ENCODE assay signal across 13 cellular contexts in the genomic region with DNA sequence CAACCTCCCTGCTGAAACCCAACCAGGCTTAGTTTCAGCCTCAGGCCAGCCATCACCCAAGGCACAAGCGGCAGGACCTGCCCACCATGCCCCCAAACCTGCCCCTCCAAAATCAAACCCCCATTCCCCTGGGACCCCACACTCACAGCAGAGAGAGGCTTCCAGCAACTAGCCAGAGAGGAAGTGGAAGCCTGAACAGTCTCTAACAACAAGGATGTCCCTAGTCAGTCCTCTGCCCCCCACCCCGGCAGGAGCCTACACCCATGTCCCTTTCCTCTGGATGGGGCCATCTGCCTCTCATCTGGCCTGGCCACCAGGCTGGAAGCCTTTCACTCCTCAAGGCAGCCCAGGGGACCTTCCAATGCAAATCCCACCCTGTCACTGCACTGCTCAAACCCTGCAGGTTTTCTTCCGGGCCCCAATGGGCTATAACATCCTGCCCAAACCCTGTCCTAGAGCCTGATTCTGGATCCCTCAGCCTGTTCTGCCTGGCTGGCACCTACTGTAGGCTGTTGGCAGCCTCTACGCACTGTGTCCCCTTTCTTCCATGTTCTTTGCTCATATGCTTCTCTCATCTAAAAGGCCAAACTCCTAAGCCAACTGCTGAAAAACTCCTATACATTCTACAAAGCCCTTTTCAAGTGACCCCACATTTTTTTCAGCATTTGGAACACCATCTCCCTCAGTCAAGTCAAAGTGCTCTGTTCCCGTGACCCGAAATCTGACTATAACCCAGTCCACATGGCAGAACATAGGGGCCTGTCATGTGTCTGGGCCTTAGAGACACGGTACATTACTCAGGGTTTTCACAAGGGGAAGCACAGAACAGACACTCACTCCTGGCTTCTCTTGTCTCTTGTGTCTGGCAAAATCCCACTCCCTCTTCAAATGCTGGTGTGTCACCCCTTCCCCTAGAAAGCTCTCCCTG.
DNase-seq lines count a peak whose midpoint lies in the region; ATAC-seq, FAIRE-seq and TF ChIP-seq lines count a peak whose summit lies in the region.
"Had no signal": no experiment of that assay in that cellular context is flagged by ENCODE, and none has a peak within 500 bp of the region (broad histone marks: within the 10 kb centered on the region; RNA-seq: fewer than 3 reads in every experiment).

No MANE protein-coding gene starts in this region.

- no peak overlapping the region for H2BK5ac ChIP-seq in H9 (ENCODE audit: insufficient read length, low read length)

- no peak overlapping the region for H3K56ac ChIP-seq in H9 (ENCODE audit: insufficient read length, low read depth, low read length)

- peaks cover 34% of the 10 kb centered on the region for H3F3A ChIP-seq in smooth muscle cell (ENCODE audit: low read depth)

- H3K9ac ChIP-seq in H9 (ENCODE audit: extremely low read depth, insufficient read length, low read length) (no peak overlapping the region), mammary epithelial cell (ENCODE audit: insufficient read depth, low read length) (no peak overlapping the region), kidney (ENCODE audit: low read length in 2 of 2) (peak overlapping the region; percentile 17 to 27), smooth muscle cell (ENCODE audit: low read depth) (peak overlapping the region; percentile 29)

- peak overlapping the region; percentile 13; the same call in 1 of the 2 replicates for H3K14ac ChIP-seq in H9 (ENCODE audit: insufficient read depth, low read length)

- dilution Hi-C loops in mammary epithelial cell (cut with HindIII; ENCODE audit: low sequenced_read_pairs) = loop anchor here (5.0 kb wide), 1 partner anchor 41 kb away; no protein-coding TSS in a partner anchor

- FAIRE-seq in kidney (lab: Jason Lieb, UNC) (no peak), GM19239 (lab: Jason Lieb, UNC) (no peak)
- FAIRE-seq: colon had no signal

- no peak for ATAC-seq in HG02852 (IDR thresholded peaks at IDR 0.05; ENCODE audit: unreplicated experiment)

- H3K4me1 ChIP-seq in H9 (ENCODE audit: insufficient read depth, low read length) = peaks cover 18% of the 10 kb centered on the region
- H3K4me1 ChIP-seq in mammary epithelial cell (ENCODE audit: insufficient read depth, low read length) = peaks cover 63% of the 10 kb centered on the region
- peaks cover 35 to 47% of the 10 kb centered on the region in 2 donors for H3K4me1 ChIP-seq in kidney (ENCODE audit: control insufficient read depth in 1 of 2, insufficient read depth in 1 of 2, low read depth in 1 of 2, low read length in 2 of 2)
- H3K4me1 ChIP-seq in smooth muscle cell (ENCODE audit: low read depth) = peaks cover 35% of the 10 kb centered on the region

- no peak for TF ChIP-seq CTCF in H9 (conservative IDR thresholded peaks at IDR 0.05)
- no peak for TF ChIP-seq CTCF in mammary epithelial cell (conservative IDR thresholded peaks at IDR 0.05 in 1 of 2, IDR thresholded peaks at IDR 0.05 in 1 of 2; ENCODE audit: extremely low read depth in 1 of 2, insufficient read depth in 1 of 2, low read depth in 1 of 2, low read length in 2 of 2)
- no peak for TF ChIP-seq CTCF in kidney (IDR thresholded peaks at IDR 0.05; ENCODE audit: borderline replicate concordance, extremely low read depth, insufficient read depth)
- no peak for TF ChIP-seq CTCF in smooth muscle cell (IDR thresholded peaks at IDR 0.05; ENCODE audit: borderline replicate concordance, insufficient read depth, poor library complexity, severe bottlenecking)

- no peaks in the 10 kb centered on the region for H3K36me3 ChIP-seq in mammary epithelial cell (ENCODE audit: insufficient read depth, low read length)
- H3K36me3 ChIP-seq in kidney (ENCODE audit: control insufficient read depth in 1 of 2, insufficient read depth in 2 of 2, low read length in 2 of 2) = peaks cover 0 to 10% of the 10 kb centered on the region in 2 donors
- H3K36me3 ChIP-seq in smooth muscle cell (ENCODE audit: low read depth) = no peaks in the 10 kb centered on the region

- DNase-seq in H9 (no peak), mammary epithelial cell (no peak), kidney (peak; percentile 68), smooth muscle cell (lab: John Stamatoyannopoulos, UW; ENCODE audit: unreplicated experiment) (no peak), NCI-H510A treated with DMSO at 0.1 percent for 48 hours (lab: John Stamatoyannopoulos, UW) (no peak), OCI-M1 (lab: John Stamatoyannopoulos, UW) (no peak), GM19239 (ENCODE audit: insufficient read length, low spot score) (no peak)
- DNase-seq: activated CD4-positive, alpha-beta T cell treated with anti-CD3 and anti-CD28 coated beads, Interleukin-2, amount 10 ng/mL, durations not matched to agents 7 days and 5 days; DMS79 treated with DMSO at 0.1 percent for 48 hours; naive thymus-derived CD4-positive, alpha-beta T cell; NCI-H524 treated with DMSO at 0.1 percent for 48 hours had no signal

- no peak overlapping the region for H2AFZ ChIP-seq in H9 (ENCODE audit: low read length)
- H2AFZ ChIP-seq in mammary epithelial cell (ENCODE audit: low read depth, low read length) = peak overlapping the region; percentile 80
- no peak overlapping the region for H2AFZ ChIP-seq in smooth muscle cell (ENCODE audit: low read depth)

- no peaks in the 10 kb centered on the region; the same call in 1 of the 2 replicates for H3K27me3 Mint-ChIP-seq in H9 (ENCODE audit: low read depth)
- H3K27me3 Mint-ChIP-seq: activated CD4-positive, alpha-beta T cell treated with anti-CD3 and anti-CD28 coated beads, Interleukin-2, amount 10 ng/mL, durations not matched to agents 7 days and 5 days had no signal

- H3K23me2 ChIP-seq in H9 (ENCODE audit: insufficient read length, low read depth, low read length, poor library complexity, severe bottlenecking) = no peaks in the 10 kb centered on the region

- H4K20me1 ChIP-seq in H9 (ENCODE audit: control insufficient read depth, insufficient read depth, insufficient read length) = no peaks in the 10 kb centered on the region
- H4K20me1 ChIP-seq in mammary epithelial cell (ENCODE audit: insufficient read depth, low read length) = no peaks in the 10 kb centered on the region
- H4K20me1 ChIP-seq in smooth muscle cell (ENCODE audit: low read depth) = peaks cover 45% of the 10 kb centered on the region

- BruUV-seq in mammary epithelial cell (replicated peaks; lab: Mats Ljungman, UMichigan) = no TSS peak

- H3K27me3 ChIP-seq in H9 (ENCODE audit: insufficient read depth, low read length) (no peaks in the 10 kb centered on the region), mammary epithelial cell (ENCODE audit: insufficient read depth, low read length) (no peaks in the 10 kb centered on the region), smooth muscle cell (ENCODE audit: low read depth) (no peaks in the 10 kb centered on the region)

- H3K23ac ChIP-seq in H9 (ENCODE audit: insufficient read length, low read depth, low read length) = no peak overlapping the region

- peak overlapping the region; percentile 22 for H3K4me2 ChIP-seq in H9 (ENCODE audit: insufficient read depth, insufficient read length, low read length)
- peak overlapping the region; percentile 73 for H3K4me2 ChIP-seq in mammary epithelial cell (ENCODE audit: insufficient read depth, low read depth, low read length)
- H3K4me2 ChIP-seq in smooth muscle cell = peak overlapping the region; percentile 84

- H3K36me3 Mint-ChIP-seq in H9 (ENCODE audit: insufficient read depth in 1 of 3, low read depth in 3 of 3) = no peaks in the 10 kb centered on the region; a peak in 2 of 7 replicates
- H3K36me3 Mint-ChIP-seq: naive thymus-derived CD4-positive, alpha-beta T cell had no signal

- peak overlapping the region; percentile 94 to 99 (median 96) for H3K27ac Mint-ChIP-seq in H9
- H3K27ac Mint-ChIP-seq: activated CD4-positive, alpha-beta T cell treated with anti-CD3 and anti-CD28 coated beads, Interleukin-2, amount 10 ng/mL, durations not matched to agents 7 days and 5 days had no signal

- H4K8ac ChIP-seq in H9 (replicated peaks; ENCODE audit: insufficient read length, low read depth, low read length) = no peak overlapping the region

- H3K4me3 ChIP-seq in mammary epithelial cell (replicated peaks in 1 of 3; ENCODE audit: insufficient read depth in 1 of 3, low read depth in 2 of 3, low read length in 3 of 3) (peak overlapping the region; percentile 1 to 27 (median 7)), kidney (ENCODE audit: low read length in 2 of 2) (peak overlapping the region in 1 of 2 donors; percentile 48), smooth muscle cell (peak overlapping the region; percentile 22)

- no CpG with 5 or more reads among the region's 7 CpGs for WGBS in H9 (ENCODE audit: extremely low coverage, insufficient read length, low lambda C conversion rate)
- 73% methylated on average over 6 of the region's 7 CpGs for WGBS in mammary epithelial cell (ENCODE audit: low coverage, missing lambda C conversion rate)
- 61% methylated on average over 7 of the region's 7 CpGs for WGBS in smooth muscle cell (ENCODE audit: low lambda C conversion rate)

- no peaks in the 10 kb centered on the region; a peak in 1 of 5 replicates for H3K9me3 Mint-ChIP-seq in H9
- H3K9me3 Mint-ChIP-seq: activated CD4-positive, alpha-beta T cell treated with anti-CD3 and anti-CD28 coated beads, Interleukin-2, amount 10 ng/mL, durations not matched to agents 7 days and 5 days; naive thymus-derived CD4-positive, alpha-beta T cell had no signal

- no peak overlapping the region for H2BK120ac ChIP-seq in H9 (ENCODE audit: low read depth, low read length, poor library complexity, severe bottlenecking)

- no peak overlapping the region for H2BK12ac ChIP-seq in H9 (ENCODE audit: insufficient read length, low read depth, low read length)

- no peak overlapping the region for H2BK20ac ChIP-seq in H9 (ENCODE audit: low read depth, low read length, poor library complexity, severe bottlenecking)

- H3K4me3 Mint-ChIP-seq in H9 = peak overlapping the region; percentile 67 to 81
- H3K4me3 Mint-ChIP-seq: activated CD4-positive, alpha-beta T cell treated with anti-CD3 and anti-CD28 coated beads, Interleukin-2, amount 10 ng/mL, durations not matched to agents 7 days and 5 days; naive thymus-derived CD4-positive, alpha-beta T cell had no signal

- no peaks in the 10 kb centered on the region for H3K79me2 ChIP-seq in H9 (ENCODE audit: insufficient read depth, low read length)
- peaks cover 5% of the 10 kb centered on the region for H3K79me2 ChIP-seq in mammary epithelial cell (ENCODE audit: insufficient read depth, low read length)
- peaks cover 19% of the 10 kb centered on the region for H3K79me2 ChIP-seq in smooth muscle cell (ENCODE audit: low read depth)

- H3K27ac ChIP-seq in H9 (ENCODE audit: insufficient read length, low read depth, low read length) (no peak overlapping the region), mammary epithelial cell (ENCODE audit: insufficient read depth, low read depth, low read length) (no peak overlapping the region), kidney (ENCODE audit: low read depth in 2 of 2, low read length in 2 of 2) (peak overlapping the region; percentile 72 to 88), smooth muscle cell (ENCODE audit: low read depth) (peak overlapping the region; percentile 96)

- in situ Hi-C loops in mammary epithelial cell (cut with MboI; ENCODE audit: low sequenced_read_pairs in 2 of 2) = no loop called here

- H3K4me1 Mint-ChIP-seq in H9 = peaks cover 55 to 58% of the 10 kb centered on the region in 2 experiments
- H3K4me1 Mint-ChIP-seq: activated CD4-positive, alpha-beta T cell treated with anti-CD3 and anti-CD28 coated beads, Interleukin-2, amount 10 ng/mL, durations not matched to agents 7 days and 5 days; naive thymus-derived CD4-positive, alpha-beta T cell had no signal

- CTCF ChIA-PET in mammary epithelial cell (lab: Charles Lee; ENCODE audit: low non-redundant PET) = no interaction called here

- H4K91ac ChIP-seq in H9 (ENCODE audit: insufficient read length, low read depth, low read length) = no peak overlapping the region

- H3K9me3 ChIP-seq in H9 (ENCODE audit: control insufficient read depth, low read depth, low read length) (no peaks in the 10 kb centered on the region), mammary epithelial cell (replicated peaks; ENCODE audit: insufficient read depth, low read length) (no peaks in the 10 kb centered on the region), kidney (ENCODE audit: control insufficient read depth in 1 of 2, low read length in 2 of 2) (no peaks in the 10 kb centered on the region), smooth muscle cell (replicated peaks; ENCODE audit: low read depth) (no peaks in the 10 kb centered on the region)

- no peak overlapping the region for H3K4ac ChIP-seq in H9 (ENCODE audit: low read depth, low read length)

- H2AK5ac ChIP-seq in H9 (ENCODE audit: insufficient read length, low read length) = no peak overlapping the region

- H3K18ac ChIP-seq in H9 (ENCODE audit: insufficient read length, low read depth, low read length) = no peak overlapping the region

- intact Hi-C loops in mammary epithelial cell (cut with micrococcal nuclease) = no loop called here
- intact Hi-C loops in kidney (cut with DNase I) = no loop called here

- H3T11ph ChIP-seq in H9 (ENCODE audit: low read length) = no peak overlapping the region

- no peak overlapping the region for H4K5ac ChIP-seq in H9 (ENCODE audit: insufficient read length, low read depth, low read length)

- no peak overlapping the region for H2BK15ac ChIP-seq in H9 (ENCODE audit: low read depth, low read length)

- no peaks in the 10 kb centered on the region for H3K79me1 ChIP-seq in H9 (ENCODE audit: insufficient read depth, low read depth, low read length, poor library complexity, severe bottlenecking)

Comparison
In these comparisons a context has a peak if more than half of its experiments do, and no peak if none do; other contexts are left out.
1. H3K27ac ChIP-seq: peak in kidney (2 of 2) and smooth muscle cell (single experiment); none in H9 (single experiment) and mammary epithelial cell (single experiment).
2. H3K4me2 ChIP-seq: peak in every context shown above with its lines; median percentile 84 in smooth muscle cell; 73 in mammary epithelial cell; 22 in H9.
3. H3K9ac ChIP-seq: peak in kidney (2 of 2) and smooth muscle cell (single experiment); none in H9 (single experiment) and mammary epithelial cell (single experiment).